8 cellular contexts compared by ENCODE assay signal in the genomic region with DNA sequence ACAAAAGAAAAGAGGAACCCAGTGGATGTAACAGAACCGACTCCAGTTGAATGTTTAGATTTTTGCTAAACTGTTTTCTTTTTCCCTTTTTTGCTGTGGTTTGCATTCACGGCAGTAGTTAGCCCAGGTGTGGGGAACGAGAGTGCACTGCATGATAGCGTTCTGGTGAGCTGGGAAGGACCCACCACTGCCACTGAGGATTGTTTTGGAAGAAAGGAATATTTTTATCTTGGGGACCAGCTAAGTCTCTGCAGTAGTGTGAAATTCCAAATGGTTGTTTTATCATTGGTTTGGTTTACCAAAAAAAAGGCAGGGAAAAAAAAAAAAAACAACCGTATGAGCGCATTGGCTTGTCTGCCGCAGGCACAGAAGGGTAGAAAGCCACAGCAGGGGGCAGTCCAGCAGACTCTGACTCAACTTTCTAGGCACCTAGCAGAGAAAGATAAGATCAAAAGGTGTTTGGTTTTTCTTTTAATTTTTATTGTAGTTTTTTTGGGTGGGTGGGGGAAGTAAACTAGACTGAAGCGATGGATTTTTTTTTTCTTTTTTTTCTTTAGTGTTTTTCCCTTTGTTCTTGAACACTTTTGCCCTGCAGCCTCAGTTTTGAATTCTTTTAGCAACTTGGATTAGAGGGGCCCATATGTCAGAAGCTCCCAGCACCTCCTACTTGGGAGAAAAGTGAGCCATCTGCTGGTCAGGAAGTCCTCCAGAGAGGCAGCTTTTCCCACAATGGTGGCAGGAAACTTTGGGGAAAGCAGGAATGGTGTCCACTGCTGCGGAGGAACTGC. TPM values are rescaled to one million over a fixed set of nuclear protein-coding genes. Genes with fewer than 3 reads are reported as not detected.
A peak's percentile ranks its signal among the peaks of the same experiment; 100 is the strongest.
DNase-seq lines count a peak whose midpoint lies in the region; ATAC-seq and TF ChIP-seq lines count a peak whose summit lies in the region.

No MANE protein-coding gene starts in this region.

- H3K27ac Mint-ChIP-seq in activated naive CD8-positive, alpha-beta T cell treated with anti-CD3 and anti-CD28 coated beads, Interleukin-2, amount 50 U/mL, for 24 hours = peak overlapping the region; percentile 67

- peak; percentile 41 for TF ChIP-seq CTCF in GM13977 (IDR thresholded peaks at IDR 0.05; ENCODE audit: extremely low read depth, insufficient read depth, missing control alignments)

- ATAC-seq in activated naive CD8-positive, alpha-beta T cell treated with anti-CD3 and anti-CD28 coated beads, Interleukin-2, amount 50 U/mL, for 24 hours = peak; percentile 59
- ATAC-seq in GM18909 (IDR thresholded peaks at IDR 0.05; ENCODE audit: poor library complexity, unreplicated experiment) = no peak
- no peak for ATAC-seq in HG02759 (IDR thresholded peaks at IDR 0.05; ENCODE audit: unreplicated experiment)
- ATAC-seq in GM19455 (IDR thresholded peaks at IDR 0.05; ENCODE audit: unreplicated experiment) = no peak

- H3K27me3 Mint-ChIP-seq in activated naive CD8-positive, alpha-beta T cell treated with anti-CD3 and anti-CD28 coated beads, Interleukin-2, amount 50 U/mL, for 24 hours = no peaks in the 10 kb centered on the region

- no peaks in the 10 kb centered on the region for H3K9me3 Mint-ChIP-seq in activated naive CD8-positive, alpha-beta T cell treated with anti-CD3 and anti-CD28 coated beads, Interleukin-2, amount 50 U/mL, for 24 hours

- peaks cover 48% of the 10 kb centered on the region for H3K36me3 Mint-ChIP-seq in activated naive CD8-positive, alpha-beta T cell treated with anti-CD3 and anti-CD28 coated beads, Interleukin-2, amount 50 U/mL, for 24 hours (ENCODE audit: low read depth)

- no peak for DNase-seq in GM13977 (ENCODE audit: low spot score)
- DNase-seq in RPMI7951 (ENCODE audit: low read depth) = peak; percentile 68
- peak; percentile 51 for DNase-seq in activated naive CD8-positive, alpha-beta T cell treated with anti-CD3 and anti-CD28 coated beads, Interleukin-2, amount 50 U/mL, for 24 hours
- DNase-seq in left kidney (ENCODE audit: low read depth, low spot score) = peak; percentile 68
- DNase-seq in superior temporal gyrus (ENCODE audit: extremely low spot score) = peak; percentile 67

- in situ Hi-C loops in GM13977 (cut with MboI; ENCODE audit: low pct_unique_long_range_greater_than_20kb, low sequenced_read_pairs, unreplicated experiment) = no loop called here

- peaks cover 67% of the 10 kb centered on the region for H3K4me1 Mint-ChIP-seq in activated naive CD8-positive, alpha-beta T cell treated with anti-CD3 and anti-CD28 coated beads, Interleukin-2, amount 50 U/mL, for 24 hours

- H3K4me3 Mint-ChIP-seq in activated naive CD8-positive, alpha-beta T cell treated with anti-CD3 and anti-CD28 coated beads, Interleukin-2, amount 50 U/mL, for 24 hours = peak overlapping the region; percentile 39

RNA-seq across cellular contexts. Expression of gene RAB5IF, which starts 13.5 kb away (rescaled TPM):
- total RNA-seq in RPMI7951 (2014; rRNA removed; shearing (Covaris generic)) = 227 and 343 TPM in 2 replicates

RNA-seq across cellular contexts. Expression of gene TGIF2, which starts 18.7 kb away (rescaled TPM):
- total RNA-seq in RPMI7951 (2014; rRNA removed; shearing (Covaris generic)) = 14.6 and 18.3 TPM in 2 replicates

RNA-seq across cellular contexts. Expression of gene MYL9, which starts 50.7 kb away (rescaled TPM):
- total RNA-seq in RPMI7951 (2014; rRNA removed; shearing (Covaris generic)) = 17.4 and 20.3 TPM in 2 replicates

RNA-seq across cellular contexts. Expression of gene SLA2, which starts 53.9 kb away (rescaled TPM):
- total RNA-seq in RPMI7951 (2014; rRNA removed; shearing (Covaris generic)) = not detected in 2 replicates
